In genomic region chr11:3896644-3897043, GRCh38 we compare ENCODE assay signal across 19 cellular contexts.
"Had no signal": no experiment of that assay in that cellular context is flagged by ENCODE, and none has a peak within 500 bp of the region (broad histone marks: within the 10 kb centered on the region; RNA-seq: fewer than 3 reads in every experiment).

No MANE protein-coding gene starts in this region.

- ATAC-seq: activated CD8-positive, alpha-beta memory T cell treated with anti-CD3 and anti-CD28 coated beads, Interleukin-2, amount 10 ng/mL, durations not matched to agents 7 days and 5 days; left lung; mucosa of descending colon; right lobe of liver; stimulated activated naive CD8-positive, alpha-beta T cell treated with anti-CD3 and anti-CD28 coated beads, Interleukin-15, amount 100 ng/mL, for 72 hours; T-cell had no signal

- H3K4me3 ChIP-seq: hepatocyte, left lung, mucosa of descending colon, prostate gland, right lobe of liver, smooth muscle cell, testis had no signal

- H3K4me3 Mint-ChIP-seq: activated CD4-positive, alpha-beta memory T cell treated with anti-CD3 and anti-CD28 coated beads for 36 hours; activated CD8-positive, alpha-beta memory T cell treated with anti-CD3 and anti-CD28 coated beads, Interleukin-2, amount 10 ng/mL, durations not matched to agents 7 days and 5 days; activated naive CD4-positive, alpha-beta T cell treated with anti-CD3 and anti-CD28 coated beads, Interleukin-2, amount 50 U/mL, for 24 hours; nephron progenitor cell; stimulated activated naive CD8-positive, alpha-beta T cell treated with anti-CD3 and anti-CD28 coated beads, Interleukin-15, amount 100 ng/mL, for 72 hours had no signal

- H3K27me3 Mint-ChIP-seq: activated CD4-positive, alpha-beta memory T cell treated with anti-CD3 and anti-CD28 coated beads for 36 hours; activated CD8-positive, alpha-beta memory T cell treated with anti-CD3 and anti-CD28 coated beads, Interleukin-2, amount 10 ng/mL, durations not matched to agents 7 days and 5 days; activated naive CD4-positive, alpha-beta T cell treated with anti-CD3 and anti-CD28 coated beads, Interleukin-2, amount 50 U/mL, for 24 hours; stimulated activated naive CD8-positive, alpha-beta T cell treated with anti-CD3 and anti-CD28 coated beads, Interleukin-15, amount 100 ng/mL, for 72 hours; T-cell had no signal

- H3K27ac ChIP-seq: hepatocyte, prostate gland, right lobe of liver, testis, WERI-Rb-1 had no signal

- H3K9me3 Mint-ChIP-seq: activated CD4-positive, alpha-beta memory T cell treated with anti-CD3 and anti-CD28 coated beads for 36 hours; activated naive CD4-positive, alpha-beta T cell treated with anti-CD3 and anti-CD28 coated beads, Interleukin-2, amount 50 U/mL, for 24 hours; stimulated activated naive CD8-positive, alpha-beta T cell treated with anti-CD3 and anti-CD28 coated beads, Interleukin-15, amount 100 ng/mL, for 72 hours; T-cell had no signal

- DNase-seq: activated CD4-positive, alpha-beta memory T cell treated with anti-CD3 and anti-CD28 coated beads for 36 hours; activated CD8-positive, alpha-beta memory T cell treated with anti-CD3 and anti-CD28 coated beads, Interleukin-2, amount 10 ng/mL, durations not matched to agents 7 days and 5 days; activated effector memory CD4-positive, alpha-beta T cell treated with anti-CD3 and anti-CD28 coated beads, Interleukin-2, amount 50 U/mL, for 16 hours; activated T-cell treated with anti-CD3 and anti-CD28 coated beads, Interleukin-2, amount 50 U/mL, for 1 hour; amniotic stem cell; kidney; left lung; mucosa of descending colon; nephron progenitor cell; right lobe of liver; stimulated activated naive CD8-positive, alpha-beta T cell treated with anti-CD3 and anti-CD28 coated beads, Interleukin-15, amount 100 ng/mL, for 72 hours; T-cell; T1000; WERI-Rb-1 had no signal

- H3K27me3 ChIP-seq: hepatocyte, left lung, right lobe of liver, testis had no signal

- H3K36me3 ChIP-seq: left lung, prostate gland, right lobe of liver, WERI-Rb-1 had no signal

- H3K4me1 ChIP-seq: prostate gland had no signal

- H3K27ac Mint-ChIP-seq: activated CD4-positive, alpha-beta memory T cell treated with anti-CD3 and anti-CD28 coated beads for 36 hours; activated CD8-positive, alpha-beta memory T cell treated with anti-CD3 and anti-CD28 coated beads, Interleukin-2, amount 10 ng/mL, durations not matched to agents 7 days and 5 days; activated naive CD4-positive, alpha-beta T cell treated with anti-CD3 and anti-CD28 coated beads, Interleukin-2, amount 50 U/mL, for 24 hours; nephron progenitor cell; stimulated activated naive CD8-positive, alpha-beta T cell treated with anti-CD3 and anti-CD28 coated beads, Interleukin-15, amount 100 ng/mL, for 72 hours had no signal

- H3K9me3 ChIP-seq: left lung, mucosa of descending colon, prostate gland, right lobe of liver, testis had no signal
